Comparison of ENCODE assay signal across 12 cellular contexts in the genomic region with DNA sequence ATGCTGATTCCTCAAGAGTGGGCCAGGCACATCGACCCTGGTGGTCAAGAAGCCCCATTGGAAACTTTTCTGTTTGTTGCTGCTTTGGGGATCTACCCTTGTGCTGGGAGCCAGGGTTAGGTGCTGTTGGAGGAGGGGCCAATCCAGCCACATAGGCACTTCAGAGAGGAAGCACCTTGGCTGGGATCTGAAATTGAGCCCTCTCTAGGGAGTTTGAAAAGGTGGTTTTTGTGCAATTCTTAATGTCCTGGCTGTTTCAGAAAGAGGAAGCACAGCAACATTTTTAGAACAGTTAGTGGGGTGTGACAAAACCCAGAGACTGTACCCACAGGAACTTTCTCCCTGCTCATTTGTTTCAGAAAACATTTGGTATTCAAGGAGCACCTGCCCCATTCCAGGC. TPM values are rescaled to one million over a fixed set of nuclear protein-coding genes. Genes with fewer than 3 reads are reported as not detected.
DNase-seq lines count a peak whose midpoint lies in the region; ATAC-seq and TF ChIP-seq lines count a peak whose summit lies in the region.
"Had no signal": no experiment of that assay in that cellular context is flagged by ENCODE, and none has a peak within 500 bp of the region (broad histone marks: within the 10 kb centered on the region; RNA-seq: fewer than 3 reads in every experiment).

No MANE protein-coding gene starts in this region.

- H3K36me3 Mint-ChIP-seq in natural killer cell, result no peaks in the 10 kb centered on the region

- intact Hi-C loops in head of caudate nucleus (cut with DNase I), result no loop called here
- intact Hi-C loops in psoas muscle (cut with DNase I), result no loop called here
- intact Hi-C loops in natural killer cell (cut with micrococcal nuclease), result no loop called here

- DNase-seq in effector CD8-positive, alpha-beta T cell (lab: John Stamatoyannopoulos, UW), result no peak
- DNase-seq in head of caudate nucleus (no peak), psoas muscle (no peak), natural killer cell (no peak)
- DNase-seq: EL had no signal

- ATAC-seq in GM18867 (IDR thresholded peaks at IDR 0.05; ENCODE audit: unreplicated experiment) (peak; percentile 74), GM21786 (IDR thresholded peaks at IDR 0.05; ENCODE audit: unreplicated experiment) (peak; percentile 79), HG03457 (IDR thresholded peaks at IDR 0.05; ENCODE audit: unreplicated experiment) (peak; percentile 93), esophagus mucosa (peak; percentile 60), psoas muscle (no peak), natural killer cell (no peak)
- ATAC-seq: left lobe of liver had no signal

- no peak overlapping the region for H3K4me3 ChIP-seq in psoas muscle
- H3K4me3 ChIP-seq: SK-N-MC had no signal

- H3K9me3 Mint-ChIP-seq in natural killer cell, result peaks cover 0 to 2% of the 10 kb centered on the region in 2 donors

- WGBS in psoas muscle, 3 donors, result 58 to 70% (median 69%) methylated on average over 1 of the region's 1 CpG

- no peaks in the 10 kb centered on the region for H3K4me1 Mint-ChIP-seq in natural killer cell

- no peak for TF ChIP-seq CTCF in psoas muscle (IDR thresholded peaks at IDR 0.05)
- TF ChIP-seq CTCF in natural killer cell (IDR thresholded peaks at IDR 0.05), result no peak

- no peak overlapping the region for H3K27ac ChIP-seq in psoas muscle
- H3K27ac ChIP-seq: KMS-11, SK-N-MC had no signal

- H3K36me3 ChIP-seq in psoas muscle (ENCODE audit: insufficient read depth in 1 of 2, low read depth in 1 of 2), result no peaks in the 10 kb centered on the region

- no peaks in the 10 kb centered on the region for H3K9me3 ChIP-seq in psoas muscle

- peaks cover 0 to 4% (median 0%) of the 10 kb centered on the region in 3 donors for H3K27me3 ChIP-seq in psoas muscle (ENCODE audit: insufficient read depth in 3 of 3, low read length in 2 of 3)

- no peak overlapping the region for H3K4me3 Mint-ChIP-seq in natural killer cell

- no peak overlapping the region for H3K27ac Mint-ChIP-seq in natural killer cell

- no peaks in the 10 kb centered on the region for H3K4me1 ChIP-seq in psoas muscle

- peaks cover 0 to 15% of the 10 kb centered on the region in 2 donors for H3K27me3 Mint-ChIP-seq in natural killer cell (ENCODE audit: low read depth in 2 of 2)

RNA-seq across cellular contexts. Expression of a gene that starts 17.2 kb away (rescaled TPM):
- total RNA-seq in esophagus mucosa, result 0.24 TPM
- total RNA-seq in psoas muscle, result 1 to 10 TPM; 1.6 to 3.7 (median 3.4) TPM
- 1 to 10 TPM in 2 of 3 donors, under 1 TPM in 1; 0.84 to 1.5 (median 1.1) TPM for polyA plus RNA-seq in psoas muscle
- 1 to 10 TPM; 1.2 to 5.1 (median 2.6) TPM for total RNA-seq in natural killer cell

Comparison
In these comparisons a context has a peak if more than half of its experiments do, and no peak if none do; other contexts are left out.
1. ATAC-seq: peak in GM18867 (single experiment), GM21786 (single experiment), HG03457 (single experiment) and esophagus mucosa (single experiment); none in psoas muscle (0 of 4) and natural killer cell (0 of 3).